In genomic region chrX:17769701-17770269, GRCh38 we compare ENCODE assay signal across 18 cellular contexts. TPM values are rescaled to one million over a fixed set of nuclear protein-coding genes. Genes with fewer than 3 reads are reported as not detected.
DNase-seq lines count a peak whose midpoint lies in the region; ATAC-seq and TF ChIP-seq lines count a peak whose summit lies in the region.
"Had no signal": no experiment of that assay in that cellular context is flagged by ENCODE, and none has a peak within 500 bp of the region (broad histone marks: within the 10 kb centered on the region; RNA-seq: fewer than 3 reads in every experiment).

No MANE protein-coding gene starts in this region.

- H3K4me3 ChIP-seq in HEK293 (ENCODE audit: low read depth, low read length): no peak overlapping the region
- no peak overlapping the region for H3K4me3 ChIP-seq in naive thymus-derived CD4-positive, alpha-beta T cell (ENCODE audit: low read length)
- no peak overlapping the region for H3K4me3 ChIP-seq in CD8-positive, alpha-beta memory T cell (ENCODE audit: low read length)

- DNase-seq in activated naive CD4-positive, alpha-beta T cell treated with anti-CD3 and anti-CD28 coated beads for 36 hours: peak; percentile 24
- no peak for DNase-seq in activated naive CD4-positive, alpha-beta T cell treated with anti-CD3 and anti-CD28 coated beads, Interleukin-2, amount 50 U/mL, for 16 hours
- DNase-seq in activated CD4-positive, alpha-beta T cell treated with anti-CD3 and anti-CD28 coated beads, Interleukin-2, amount 10 ng/mL, durations not matched to agents 7 days and 5 days: peak; percentile 8
- DNase-seq in naive thymus-derived CD4-positive, alpha-beta T cell: peak in 2 of 9 donors; percentile 18 to 23
- DNase-seq in mesenteric fat pad (ENCODE audit: low spot score): no peak
- DNase-seq in CD8-positive, alpha-beta memory T cell: no peak
- DNase-seq: CD8-positive, alpha-beta T cell; DMS 273 treated with DMSO at 0.1 percent for 48 hours; H7; Kasumi-1; NCI-H1105 treated with DMSO at 0.1 percent for 48 hours; NCI-H187; NCI-H446; NCI-H748 treated with DMSO at 0.1 percent for 48 hours; PC-3 had no signal

- H3K36me3 ChIP-seq in HEK293 (ENCODE audit: control insufficient read depth in 2 of 2, insufficient read depth in 1 of 2, low read length in 2 of 2): no peaks in the 10 kb centered on the region
- H3K36me3 ChIP-seq in naive thymus-derived CD4-positive, alpha-beta T cell (ENCODE audit: control insufficient read depth in 2 of 3, insufficient read depth in 3 of 3, low read length in 3 of 3): no peaks in the 10 kb centered on the region
- no peaks in the 10 kb centered on the region for H3K36me3 ChIP-seq in CD8-positive, alpha-beta memory T cell (ENCODE audit: insufficient read depth, low read length)

- no peaks in the 10 kb centered on the region for H3K27me3 Mint-ChIP-seq in activated naive CD4-positive, alpha-beta T cell treated with anti-CD3 and anti-CD28 coated beads for 36 hours (ENCODE audit: low read depth)
- H3K27me3 Mint-ChIP-seq in activated CD4-positive, alpha-beta T cell treated with anti-CD3 and anti-CD28 coated beads, Interleukin-2, amount 10 ng/mL, durations not matched to agents 7 days and 5 days: no peaks in the 10 kb centered on the region
- H3K27me3 Mint-ChIP-seq in naive thymus-derived CD4-positive, alpha-beta T cell: no peaks in the 10 kb centered on the region
- H3K27me3 Mint-ChIP-seq in CD8-positive, alpha-beta memory T cell: no peaks in the 10 kb centered on the region
- H3K27me3 Mint-ChIP-seq: B cell had no signal

- no peaks in the 10 kb centered on the region for H3K9me3 Mint-ChIP-seq in activated naive CD4-positive, alpha-beta T cell treated with anti-CD3 and anti-CD28 coated beads for 36 hours
- no peaks in the 10 kb centered on the region for H3K9me3 Mint-ChIP-seq in activated CD4-positive, alpha-beta T cell treated with anti-CD3 and anti-CD28 coated beads, Interleukin-2, amount 10 ng/mL, durations not matched to agents 7 days and 5 days
- H3K9me3 Mint-ChIP-seq in naive thymus-derived CD4-positive, alpha-beta T cell: no peaks in the 10 kb centered on the region
- no peaks in the 10 kb centered on the region for H3K9me3 Mint-ChIP-seq in CD8-positive, alpha-beta memory T cell
- H3K9me3 Mint-ChIP-seq: CD8-positive, alpha-beta T cell had no signal

- ATAC-seq in naive thymus-derived CD4-positive, alpha-beta T cell: peak; percentile 57
- ATAC-seq in GM21528 (IDR thresholded peaks at IDR 0.05; ENCODE audit: low FRiP score, unreplicated experiment): no peak
- ATAC-seq: CD8-positive, alpha-beta T cell; PC-3 had no signal

- H3K27me3 ChIP-seq in naive thymus-derived CD4-positive, alpha-beta T cell (ENCODE audit: control insufficient read depth in 2 of 2, insufficient read depth in 2 of 2, low read length in 2 of 2): no peaks in the 10 kb centered on the region
- H3K27me3 ChIP-seq in CD8-positive, alpha-beta memory T cell (ENCODE audit: insufficient read depth, low read length, poor library complexity, severe bottlenecking): no peaks in the 10 kb centered on the region

- no peak overlapping the region for H3K27ac Mint-ChIP-seq in activated naive CD4-positive, alpha-beta T cell treated with anti-CD3 and anti-CD28 coated beads for 36 hours
- no peak overlapping the region for H3K27ac Mint-ChIP-seq in activated CD4-positive, alpha-beta T cell treated with anti-CD3 and anti-CD28 coated beads, Interleukin-2, amount 10 ng/mL, durations not matched to agents 7 days and 5 days
- H3K27ac Mint-ChIP-seq in naive thymus-derived CD4-positive, alpha-beta T cell: no peak overlapping the region
- H3K27ac Mint-ChIP-seq in CD8-positive, alpha-beta memory T cell: no peak overlapping the region
- H3K27ac Mint-ChIP-seq: B cell; CD8-positive, alpha-beta T cell had no signal

- no peaks in the 10 kb centered on the region for H3K4me1 ChIP-seq in HEK293 (ENCODE audit: control insufficient read depth, insufficient read depth, low read length)
- peaks cover 0 to 84% of the 10 kb centered on the region in 2 donors for H3K4me1 ChIP-seq in naive thymus-derived CD4-positive, alpha-beta T cell (ENCODE audit: control insufficient read depth in 2 of 2, insufficient read depth in 2 of 2, low read length in 2 of 2)
- peaks cover 47% of the 10 kb centered on the region for H3K4me1 ChIP-seq in CD8-positive, alpha-beta memory T cell (ENCODE audit: insufficient read depth, low read length)

- H3K4me1 Mint-ChIP-seq in activated naive CD4-positive, alpha-beta T cell treated with anti-CD3 and anti-CD28 coated beads for 36 hours (ENCODE audit: low read depth): no peaks in the 10 kb centered on the region
- no peaks in the 10 kb centered on the region for H3K4me1 Mint-ChIP-seq in activated CD4-positive, alpha-beta T cell treated with anti-CD3 and anti-CD28 coated beads, Interleukin-2, amount 10 ng/mL, durations not matched to agents 7 days and 5 days
- H3K4me1 Mint-ChIP-seq in naive thymus-derived CD4-positive, alpha-beta T cell: no peaks in the 10 kb centered on the region
- no peaks in the 10 kb centered on the region for H3K4me1 Mint-ChIP-seq in CD8-positive, alpha-beta memory T cell
- H3K4me1 Mint-ChIP-seq: B cell had no signal

- no peaks in the 10 kb centered on the region for H3K36me3 Mint-ChIP-seq in activated naive CD4-positive, alpha-beta T cell treated with anti-CD3 and anti-CD28 coated beads for 36 hours (ENCODE audit: low read depth)
- no peaks in the 10 kb centered on the region for H3K36me3 Mint-ChIP-seq in activated CD4-positive, alpha-beta T cell treated with anti-CD3 and anti-CD28 coated beads, Interleukin-2, amount 10 ng/mL, durations not matched to agents 7 days and 5 days (ENCODE audit: low read depth)
- H3K36me3 Mint-ChIP-seq in naive thymus-derived CD4-positive, alpha-beta T cell: no peaks in the 10 kb centered on the region
- H3K36me3 Mint-ChIP-seq in CD8-positive, alpha-beta memory T cell: no peaks in the 10 kb centered on the region
- H3K36me3 Mint-ChIP-seq: CD8-positive, alpha-beta T cell had no signal

- no peaks in the 10 kb centered on the region for H3K9me3 ChIP-seq in HEK293 (ENCODE audit: control insufficient read depth, insufficient read depth, low read depth, low read length)
- no peaks in the 10 kb centered on the region for H3K9me3 ChIP-seq in naive thymus-derived CD4-positive, alpha-beta T cell (ENCODE audit: control insufficient read depth in 2 of 3, low read length in 3 of 3)
- H3K9me3 ChIP-seq in CD8-positive, alpha-beta memory T cell (ENCODE audit: low read length): no peaks in the 10 kb centered on the region

- POLR2A ChIA-PET in HEK293 (lab: Yijun Ruan, JAX): no interaction called here
- POLR2A ChIA-PET in activated CD4-positive, alpha-beta T cell treated with anti-CD3 and anti-CD28 coated beads, Interleukin-2, amount 10 ng/mL, durations not matched to agents 7 days and 5 days (lab: Charles Lee): no interaction called here
- POLR2A ChIA-PET in naive thymus-derived CD4-positive, alpha-beta T cell (lab: Charles Lee): no interaction called here
- POLR2A ChIA-PET in CD8-positive, alpha-beta memory T cell (lab: Charles Lee): no interaction called here

- intact Hi-C loops in activated naive CD4-positive, alpha-beta T cell treated with anti-CD3 and anti-CD28 coated beads for 36 hours (cut with micrococcal nuclease): no loop called here
- intact Hi-C loops in naive thymus-derived CD4-positive, alpha-beta T cell (cut with micrococcal nuclease): loop anchor here in 1 of 2 donors (5.0 kb wide), 1 partner anchor 32 kb away; the partner anchor contains the start of gene SCML1

- H3K27ac ChIP-seq in HEK293 (ENCODE audit: extremely low read depth, low read depth, low read length): no peak overlapping the region
- no peak overlapping the region for H3K27ac ChIP-seq in naive thymus-derived CD4-positive, alpha-beta T cell (ENCODE audit: low read depth, low read length)
- H3K27ac ChIP-seq in CD8-positive, alpha-beta memory T cell (ENCODE audit: low read depth, low read length): no peak overlapping the region

- TF ChIP-seq CTCF in HEK293 (tag by site-specific recombination; IDR thresholded peaks at IDR 0.05): no peak

- H3K4me3 Mint-ChIP-seq in activated naive CD4-positive, alpha-beta T cell treated with anti-CD3 and anti-CD28 coated beads for 36 hours: no peak overlapping the region
- H3K4me3 Mint-ChIP-seq in activated CD4-positive, alpha-beta T cell treated with anti-CD3 and anti-CD28 coated beads, Interleukin-2, amount 10 ng/mL, durations not matched to agents 7 days and 5 days: no peak overlapping the region
- H3K4me3 Mint-ChIP-seq in naive thymus-derived CD4-positive, alpha-beta T cell: no peak overlapping the region
- H3K4me3 Mint-ChIP-seq in CD8-positive, alpha-beta memory T cell: no peak overlapping the region
- H3K4me3 Mint-ChIP-seq: B cell; CD8-positive, alpha-beta T cell had no signal

- CTCF ChIA-PET in activated naive CD4-positive, alpha-beta T cell treated with anti-CD3 and anti-CD28 coated beads for 36 hours (lab: Charles Lee): no interaction called here
- CTCF ChIA-PET in HEK293 (lab: Yijun Ruan, JAX): no interaction called here
- CTCF ChIA-PET in activated CD4-positive, alpha-beta T cell treated with anti-CD3 and anti-CD28 coated beads, Interleukin-2, amount 10 ng/mL, durations not matched to agents 7 days and 5 days (lab: Charles Lee): no interaction called here
- CTCF ChIA-PET in naive thymus-derived CD4-positive, alpha-beta T cell (lab: Charles Lee): no interaction called here
- CTCF ChIA-PET in CD8-positive, alpha-beta memory T cell (lab: Charles Lee): no interaction called here

TF ChIP-seq in HEK293, 187 proteins besides CTCF, POLR2A, EP300 and RAD21 (continues in another document):
- TF ChIP-seq KLF8 (tag by site-specific recombination; IDR thresholded peaks at IDR 0.05) (no peak), ZSCAN4 (tag by site-specific recombination; IDR thresholded peaks at IDR 0.05) (no peak), ZNF629 (tag by site-specific recombination; IDR thresholded peaks at IDR 0.05) (no peak), ZNF785 (tag by site-specific recombination; IDR thresholded peaks at IDR 0.05) (no peak)

RNA-seq across cellular contexts. Expression of gene SCML1, which starts 32.5 kb away (rescaled TPM):
- 10 to 100 TPM; 11.4 to 11.8 TPM for total RNA-seq in activated naive CD4-positive, alpha-beta T cell treated with anti-CD3 and anti-CD28 coated beads for 36 hours
- total RNA-seq in activated CD4-positive, alpha-beta T cell treated with anti-CD3 and anti-CD28 coated beads, Interleukin-2, amount 10 ng/mL, durations not matched to agents 7 days and 5 days: 1 to 10 TPM; 5.3 to 6.1 TPM
- 10 to 100 TPM in 4 of 5 experiments, under 1 TPM in 1; 0.82 to 50.1 (median 28.5) TPM for total RNA-seq in naive thymus-derived CD4-positive, alpha-beta T cell
- polyA plus RNA-seq in naive thymus-derived CD4-positive, alpha-beta T cell: 1 to 10 TPM; 6.8 to 7.0 TPM
- 15.4 TPM for total RNA-seq in mesenteric fat pad
- 1 to 10 TPM; 1.1 to 1.2 TPM for total RNA-seq in CD8-positive, alpha-beta memory T cell
- 0.67 TPM for polyA plus RNA-seq in CD8-positive, alpha-beta memory T cell

Comparison
In these comparisons a context has a peak if more than half of its experiments do, and no peak if none do; other contexts are left out.
1. DNase-seq: peak in activated naive CD4-positive, alpha-beta T cell treated with anti-CD3 and anti-CD28 coated beads for 36 hours (single experiment) and activated CD4-positive, alpha-beta T cell treated with anti-CD3 and anti-CD28 coated beads, Interleukin-2, amount 10 ng/mL, durations not matched to agents 7 days and 5 days (single experiment); none in activated naive CD4-positive, alpha-beta T cell treated with anti-CD3 and anti-CD28 coated beads, Interleukin-2, amount 50 U/mL, for 16 hours (single experiment), mesenteric fat pad (single experiment) and CD8-positive, alpha-beta memory T cell (0 of 5).